In the genomic region with DNA sequence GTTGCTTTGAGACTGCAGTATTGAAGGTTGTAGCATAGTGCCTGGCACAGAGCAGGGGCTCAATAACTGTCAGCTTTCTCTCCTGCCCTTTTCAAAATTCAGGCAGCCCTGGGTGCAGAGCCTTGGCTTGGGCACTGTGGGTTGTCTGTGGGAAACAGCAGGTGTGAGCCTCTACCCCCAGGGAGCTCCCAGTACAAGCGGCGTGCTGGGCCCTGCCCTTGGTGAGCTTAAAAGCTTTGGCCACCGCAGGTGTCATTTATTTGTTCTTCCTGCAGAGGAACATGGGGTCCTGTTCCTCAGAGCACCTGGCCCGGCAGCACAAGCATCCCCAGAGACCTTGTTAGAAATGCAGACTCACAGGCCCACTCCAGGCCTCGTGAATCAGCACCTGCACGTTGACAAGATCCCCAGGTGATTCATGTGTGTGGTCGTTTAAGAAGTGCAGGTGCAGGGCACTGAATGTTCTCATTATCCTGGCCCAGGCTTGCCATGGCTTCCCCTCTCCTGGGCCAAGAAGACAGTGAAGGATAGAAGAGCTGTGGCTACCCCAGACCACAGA, we compare ENCODE assay signal across 19 cellular contexts. TPM values are rescaled to one million over a fixed set of nuclear protein-coding genes. Genes with fewer than 3 reads are reported as not detected.
DNase-seq lines count a peak whose midpoint lies in the region; ATAC-seq and TF ChIP-seq lines count a peak whose summit lies in the region.
"Had no signal": no experiment of that assay in that cellular context is flagged by ENCODE, and none has a peak within 500 bp of the region (broad histone marks: within the 10 kb centered on the region; RNA-seq: fewer than 3 reads in every experiment).

No MANE protein-coding gene starts in this region.

- no peak for TF ChIP-seq CTCF in gastroesophageal sphincter (IDR thresholded peaks at IDR 0.05)

- peaks cover 54% of the 10 kb centered on the region for H3K27me3 ChIP-seq in gastroesophageal sphincter

- TF ChIP-seq EP300 in gastroesophageal sphincter (IDR thresholded peaks at IDR 0.05) = no peak

- ATAC-seq in gastroesophageal sphincter (no peak), HG02623 (IDR thresholded peaks at IDR 0.05; ENCODE audit: unreplicated experiment) (no peak)
- ATAC-seq: activated CD8-positive, alpha-beta memory T cell treated with anti-CD3 and anti-CD28 coated beads, Interleukin-2, amount 10 ng/mL, durations not matched to agents 7 days and 5 days had no signal

- no peak for TF ChIP-seq POLR2A in gastroesophageal sphincter (IDR thresholded peaks at IDR 0.05)

- no peaks in the 10 kb centered on the region for H3K9me3 ChIP-seq in gastroesophageal sphincter
- H3K9me3 ChIP-seq: spleen had no signal

- H3K36me3 ChIP-seq in gastroesophageal sphincter = no peaks in the 10 kb centered on the region
- H3K36me3 ChIP-seq: spleen had no signal

- WGBS in gastroesophageal sphincter (ENCODE audit: low coverage in 1 of 2), 2 donors = no CpG with 5 or more reads among the region's 7 CpGs

- peak; percentile 93 for DNase-seq in DMS153 treated with DMSO at 0.1 percent for 48 hours (lab: John Stamatoyannopoulos, UW; ENCODE audit: unreplicated experiment)
- peak; percentile 77 for DNase-seq in NCI-H1105 (lab: John Stamatoyannopoulos, UW)
- peak; percentile 83 for DNase-seq in NCI-H2171 treated with DMSO at 0.1 percent for 48 hours (lab: John Stamatoyannopoulos, UW)
- DNase-seq in SHP77 (lab: John Stamatoyannopoulos, UW) = peak; percentile 83 to 86
- no peak for DNase-seq in T-helper 1 cell
- no peak for DNase-seq in kidney glomerular epithelial cell (lab: John Stamatoyannopoulos, UW)
- DNase-seq: activated CD8-positive, alpha-beta memory T cell treated with anti-CD3 and anti-CD28 coated beads, Interleukin-2, amount 10 ng/mL, durations not matched to agents 7 days and 5 days; activated naive CD8-positive, alpha-beta T cell treated with anti-CD3 and anti-CD28 coated beads for 36 hours; CD4-positive, alpha-beta T cell; DND-41; effector CD8-positive, alpha-beta T cell; KG1; spleen; trophoblast cell had no signal

- no peak overlapping the region for H3K4me3 ChIP-seq in gastroesophageal sphincter
- H3K4me3 ChIP-seq: spleen had no signal

- no peaks in the 10 kb centered on the region for H3K4me1 ChIP-seq in gastroesophageal sphincter
- H3K4me1 ChIP-seq: spleen had no signal

- no peak overlapping the region for H3K27ac ChIP-seq in gastroesophageal sphincter
- H3K27ac ChIP-seq: spleen had no signal

RNA-seq across cellular contexts. Expression of a gene that starts 29.9 kb away (rescaled TPM):
- 1 to 10 TPM in 3 of 4 donors, under 1 TPM in 1; 0.31 to 3.5 (median 1.7) TPM for total RNA-seq in gastroesophageal sphincter
- total RNA-seq: activated CD8-positive, alpha-beta memory T cell treated with anti-CD3 and anti-CD28 coated beads, Interleukin-2, amount 10 ng/mL, durations not matched to agents 7 days and 5 days; activated naive CD8-positive, alpha-beta T cell treated with anti-CD3 and anti-CD28 coated beads for 36 hours; CD4-positive, alpha-beta T cell; H4; HT-29; osteoblast had no signal

Comparison
In these comparisons a context has a peak if more than half of its experiments do, and no peak if none do; other contexts are left out.
1. DNase-seq: peak in DMS153 treated with DMSO at 0.1 percent for 48 hours (single experiment), NCI-H1105 (single experiment), NCI-H2171 treated with DMSO at 0.1 percent for 48 hours (single experiment) and SHP77 (2 of 2); none in T-helper 1 cell (0 of 5) and kidney glomerular epithelial cell (single experiment).